Comparison of ENCODE assay signal across 9 cellular contexts in genomic region chr9:3942351-3942750, GRCh38.
"Had no signal": no experiment of that assay in that cellular context is flagged by ENCODE, and none has a peak within 500 bp of the region (broad histone marks: within the 10 kb centered on the region; RNA-seq: fewer than 3 reads in every experiment).

No MANE protein-coding gene starts in this region.

- ATAC-seq: HCT116, HepG2, K562 had no signal

- DNase-seq: GM23248, GOT3, H7, HFFc6 had no signal

- H3K27ac ChIP-seq: GM23248, HL-60 had no signal

- H3K4me3 Mint-ChIP-seq: HFFc6 had no signal

- H3K9ac ChIP-seq: GM23248 had no signal

- H3K4me3 ChIP-seq: GM23248, HAP-1, K562 had no signal

- H3K36me3 ChIP-seq: HAP-1 had no signal

- H3K9me3 Mint-ChIP-seq: HFFc6 had no signal

- H3K9me3 ChIP-seq: HAP-1 had no signal

- H2AFZ ChIP-seq: GM23248 had no signal

- H3K27ac Mint-ChIP-seq: HFFc6 had no signal
